In genomic region chr2:162197095-162197825, GRCh38 we compare ENCODE assay signal across 20 cellular contexts. TPM values are rescaled to one million over a fixed set of nuclear protein-coding genes. Genes with fewer than 3 reads are reported as not detected.
DNase-seq lines count a peak whose midpoint lies in the region; ATAC-seq, FAIRE-seq and TF ChIP-seq lines count a peak whose summit lies in the region.
"Had no signal": no experiment of that assay in that cellular context is flagged by ENCODE, and none has a peak within 500 bp of the region (broad histone marks: within the 10 kb centered on the region; RNA-seq: fewer than 3 reads in every experiment).

No MANE protein-coding gene starts in this region.

- no peak for TF ChIP-seq CTCF in SK-N-SH (IDR thresholded peaks at IDR 0.05)
- TF ChIP-seq CTCF in osteoblast (IDR thresholded peaks at IDR 0.05; ENCODE audit: extremely low read depth, low read depth, low read length) = no peak

- DNase-seq in EL = peak; percentile 76
- no peak for DNase-seq in SK-N-SH
- DNase-seq in dedifferentiated amniotic fluid mesenchymal stem cell (ENCODE audit: extremely low spot score) = peak; percentile 48
- DNase-seq in osteoblast (ENCODE audit: insufficient read length, low spot score, missing footprints) = peak; percentile 22
- DNase-seq in HEK293T (ENCODE audit: extremely low spot score) = no peak
- no peak for DNase-seq in GM19239 (ENCODE audit: insufficient read length, low spot score)
- no peak for DNase-seq in Kasumi-1 (lab: John Stamatoyannopoulos, UW)
- DNase-seq: activated CD4-positive, alpha-beta T cell treated with anti-CD3 and anti-CD28 coated beads for 4 hours; activated naive CD4-positive, alpha-beta T cell treated with Interleukin-2 at 50 U/mL for 16 hours; effector CD8-positive, alpha-beta T cell; foreskin melanocyte; GF-D8; GOT3; left lung; NCI-H1417; NCI-H774; right cardiac atrium had no signal

- H3K79me2 ChIP-seq in SK-N-SH (ENCODE audit: insufficient read depth) (no peaks in the 10 kb centered on the region), osteoblast (ENCODE audit: insufficient read depth, low read length) (peaks cover 2% of the 10 kb centered on the region)

- H3K4me2 ChIP-seq in SK-N-SH = peak overlapping the region; percentile 43
- H3K4me2 ChIP-seq in osteoblast (ENCODE audit: insufficient read depth, low read length) = peak overlapping the region; percentile 52

- no peak for TF ChIP-seq RAD21 in SK-N-SH (IDR thresholded peaks at IDR 0.05; ENCODE audit: low read length)

- H3K4me1 ChIP-seq in SK-N-SH (ENCODE audit: control insufficient read depth in 1 of 2, insufficient read depth in 2 of 2, low read depth in 1 of 2, low read length in 1 of 2) = peaks cover 0 to 15% of the 10 kb centered on the region in 2 experiments; a peak in 1 of 4 replicates
- H3K4me1 ChIP-seq in osteoblast (ENCODE audit: insufficient read depth, low read length) = peaks cover 29% of the 10 kb centered on the region
- H3K4me1 ChIP-seq: left lung had no signal

- peaks cover 23% of the 10 kb centered on the region for H3F3A ChIP-seq in SK-N-SH (replicated peaks; ENCODE audit: insufficient read depth)

- no peak for ATAC-seq in HG02884 (IDR thresholded peaks at IDR 0.05; ENCODE audit: unreplicated experiment)
- ATAC-seq: left lung, right cardiac atrium had no signal

- H2AFZ ChIP-seq in SK-N-SH (ENCODE audit: low read depth) (no peak overlapping the region), osteoblast (ENCODE audit: low read length) (no peak overlapping the region)

- H3K27me3 ChIP-seq in SK-N-SH (ENCODE audit: insufficient read depth) = no peaks in the 10 kb centered on the region
- H3K27me3 ChIP-seq in osteoblast (ENCODE audit: insufficient read depth, low read length) = no peaks in the 10 kb centered on the region
- H3K27me3 ChIP-seq: left lung, neutrophil had no signal

- H3K9me3 ChIP-seq in SK-N-SH (no peaks in the 10 kb centered on the region), osteoblast (ENCODE audit: low read depth, low read length) (no peaks in the 10 kb centered on the region)
- H3K9me3 ChIP-seq: left lung, neutrophil had no signal

- H3K9me2 ChIP-seq in SK-N-SH = no peaks in the 10 kb centered on the region

- peaks cover 3% of the 10 kb centered on the region for H4K20me1 ChIP-seq in SK-N-SH (ENCODE audit: insufficient read depth)
- peaks cover 7% of the 10 kb centered on the region for H4K20me1 ChIP-seq in osteoblast (ENCODE audit: insufficient read depth, low read length)

- H3K4me3 ChIP-seq in SK-N-SH (ENCODE audit: low read depth in 2 of 2, low read length in 1 of 2) = no peak overlapping the region
- H3K4me3 ChIP-seq in osteoblast (ENCODE audit: insufficient read depth, low read length) = peak overlapping the region; percentile 30
- H3K4me3 ChIP-seq: left lung had no signal

- CTCF ChIA-PET in SK-N-SH (lab: Yijun Ruan, JAX) = interaction anchor here (1.6 kb wide), 1 partner anchor 23 kb away, joined by 4 read pairs; no protein-coding TSS in a partner anchor
- CTCF ChIA-PET in HEK293T (lab: Yijun Ruan, JAX) = no interaction called here

- WGBS in SK-N-SH (ENCODE audit: low lambda C conversion rate) = 56% methylated on average over 2 of the region's 2 CpGs

- H3K27ac ChIP-seq in SK-N-SH (ENCODE audit: low read depth in 2 of 2, low read length in 1 of 2) (peak overlapping the region in 1 of 2 experiments; percentile 80; a peak in 2 of 4 replicates), osteoblast (ENCODE audit: low read depth, low read length) (peak overlapping the region; percentile 91)
- H3K27ac ChIP-seq: left lung, neutrophil had no signal

- H3K9ac ChIP-seq in SK-N-SH = peak overlapping the region; percentile 11; the same call in 1 of the 2 replicates

- POLR2A ChIA-PET in SK-N-SH (lab: Yijun Ruan, JAX) (no interaction called here), HEK293T (lab: Yijun Ruan, JAX) (no interaction called here)

- H3K36me3 ChIP-seq in SK-N-SH (replicated peaks in 1 of 2; ENCODE audit: control insufficient read depth in 1 of 2, insufficient read depth in 2 of 2, low read length in 1 of 2) (peaks cover 44 to 66% of the 10 kb centered on the region in 2 experiments), osteoblast (ENCODE audit: insufficient read depth, low read length) (peaks cover 96% of the 10 kb centered on the region)
- H3K36me3 ChIP-seq: left lung, neutrophil had no signal

- TF ChIP-seq EP300 in SK-N-SH (IDR thresholded peaks at IDR 0.05; ENCODE audit: borderline replicate concordance in 1 of 2, low read depth in 1 of 2, low read length in 1 of 2) = no peak

- no peak for FAIRE-seq in GM19239 (lab: Jason Lieb, UNC)
- FAIRE-seq: GM12892 had no signal

TF ChIP-seq in SK-N-SH, 30 proteins besides CTCF, POLR2A, EP300 and RAD21:
- TF ChIP-seq POLR2AphosphoS5 (IDR thresholded peaks at IDR 0.05; ENCODE audit: low read depth, low read length) = no peak
- no peak for TF ChIP-seq YY1 (IDR thresholded peaks at IDR 0.05; ENCODE audit: low read depth)
- peak; percentile 51 for TF ChIP-seq TCF12 (IDR thresholded peaks at IDR 0.05)
- no peak for TF ChIP-seq SMC3 (IDR thresholded peaks at IDR 0.05; ENCODE audit: low read depth, low read length)
- TF ChIP-seq, protein P1, sequence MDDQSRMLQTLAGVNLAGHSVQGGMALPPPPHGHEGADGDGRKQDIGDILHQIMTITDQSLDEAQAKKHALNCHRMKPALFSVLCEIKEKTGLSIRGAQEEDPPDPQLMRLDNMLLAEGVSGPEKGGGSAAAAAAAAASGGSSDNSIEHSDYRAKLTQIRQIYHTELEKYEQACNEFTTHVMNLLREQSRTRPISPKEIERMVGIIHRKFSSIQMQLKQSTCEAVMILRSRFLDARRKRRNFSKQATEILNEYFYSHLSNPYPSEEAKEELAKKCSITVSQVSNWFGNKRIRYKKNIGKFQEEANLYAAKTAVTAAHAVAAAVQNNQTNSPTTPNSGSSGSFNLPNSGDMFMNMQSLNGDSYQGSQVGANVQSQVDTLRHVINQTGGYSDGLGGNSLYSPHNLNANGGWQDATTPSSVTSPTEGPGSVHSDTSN (IDR thresholded peaks at IDR 0.05) = 0 out of 2 replicates have a peak, but pooled peaks have one; percentile 17
- TF ChIP-seq TEAD4 (IDR thresholded peaks at IDR 0.05; ENCODE audit: borderline replicate concordance, insufficient read depth) = 0 out of 2 replicates have a peak, but pooled peaks have one; percentile 16
- peak; percentile 64 for TF ChIP-seq JUND (IDR thresholded peaks at IDR 0.05)
- peak; percentile 52; the same call in 1 of the 2 replicates for TF ChIP-seq FOSL2 (IDR thresholded peaks at IDR 0.05; ENCODE audit: borderline replicate concordance, low read depth)
TF ChIP-seq in SK-N-SH: peak in this region for 5.

TF ChIP-seq in HEK293T, 16 proteins besides CTCF, POLR2A, EP300 and RAD21:
- TF ChIP-seq CTBP1 (IDR thresholded peaks at IDR 0.05; ENCODE audit: borderline replicate concordance) (no peak), FOXM1 (IDR thresholded peaks at IDR 0.05; ENCODE audit: borderline replicate concordance) (no peak), FOXK2 (IDR thresholded peaks at IDR 0.05) (no peak), PKNOX1 (IDR thresholded peaks at IDR 0.05) (no peak), LEF1 (IDR thresholded peaks at IDR 0.05; ENCODE audit: borderline replicate concordance) (no peak), L3MBTL2 (conservative IDR thresholded peaks at IDR 0.05) (no peak), ELF4 (IDR thresholded peaks at IDR 0.05) (no peak), SUZ12 (IDR thresholded peaks at IDR 0.05) (no peak), ZNF384 (IDR thresholded peaks at IDR 0.05) (no peak), BHLHE40 (IDR thresholded peaks at IDR 0.05; ENCODE audit: borderline replicate concordance) (no peak), FOXA1 (IDR thresholded peaks at IDR 0.05) (no peak), SP1 (IDR thresholded peaks at IDR 0.05) (no peak), NFRKB (IDR thresholded peaks at IDR 0.05) (no peak), ARNT (IDR thresholded peaks at IDR 0.05) (no peak), TARDBP (IDR thresholded peaks at IDR 0.05) (no peak), HDGF (IDR thresholded peaks at IDR 0.05; ENCODE audit: borderline replicate concordance) (no peak)

RNA-seq across cellular contexts. Expression of gene GCG, which starts 45.2 kb away (rescaled TPM):
- not detected in 2 replicates for polyA plus RNA-seq in SK-N-SH (2012; rRNA removed)
- polyA plus RNA-seq in SK-N-SH (2012; cell fraction: cytosol; rRNA removed) = not detected in 2 replicates
- polyA plus RNA-seq in SK-N-SH (2012; cell fraction: nucleus; rRNA removed) = not detected in 2 replicates
- total RNA-seq in osteoblast = not detected in 2 replicates
- total RNA-seq: left lung, right cardiac atrium had no signal
- polyA plus RNA-seq: right cardiac atrium had no signal

RNA-seq across cellular contexts. Expression of gene FAP, which starts 46.0 kb away (rescaled TPM):
- polyA plus RNA-seq in SK-N-SH (2012; rRNA removed) = 36.9 and 57.8 TPM in 2 replicates
- 42.3 and 46.7 TPM in 2 replicates for polyA plus RNA-seq in SK-N-SH (2012; cell fraction: cytosol; rRNA removed)
- 60.8 and 125 TPM in 2 replicates for polyA plus RNA-seq in SK-N-SH (2012; cell fraction: nucleus; rRNA removed)
- total RNA-seq in osteoblast = 464 and 582 TPM in 2 replicates

Comparison
In these comparisons a context has a peak if more than half of its experiments do, and no peak if none do; other contexts are left out.
1. DNase-seq: peak in EL (single experiment), dedifferentiated amniotic fluid mesenchymal stem cell (single experiment) and osteoblast (single experiment); none in SK-N-SH (single experiment), HEK293T (single experiment), GM19239 (single experiment) and Kasumi-1 (0 of 2).